In genomic region chr2:29012211-29012681, GRCh38 we compare ENCODE assay signal across 11 cellular contexts. TPM values are rescaled to one million over a fixed set of nuclear protein-coding genes. Genes with fewer than 3 reads are reported as not detected.
DNase-seq lines count a peak whose midpoint lies in the region; TF ChIP-seq lines count a peak whose summit lies in the region.
"Had no signal": no experiment of that assay in that cellular context is flagged by ENCODE, and none has a peak within 500 bp of the region (broad histone marks: within the 10 kb centered on the region; RNA-seq: fewer than 3 reads in every experiment).

No MANE protein-coding gene starts in this region.

- no peaks in the 10 kb centered on the region for H3K36me3 Mint-ChIP-seq in activated CD4-positive, alpha-beta T cell treated with anti-CD3 and anti-CD28 coated beads, Interleukin-2, amount 10 ng/mL, durations not matched to agents 24 days and 14 days (ENCODE audit: low read depth)
- H3K36me3 Mint-ChIP-seq in activated T-helper 1 cell treated with anti-CD3 and anti-CD28 coated beads, Interleukin-12 subunit alpha, Interleukin-12 subunit beta, Interleukin-2, Interleukin-4 antibody, amounts not matched to agents 30 ng/mL and 10 ng/mL and 1 ng/mL, durations not matched to agents 14 hours and 24 hours and 36 hours (ENCODE audit: low read depth), result peaks cover 2% of the 10 kb centered on the region

- H3K9me3 ChIP-seq in tibial nerve, result no peaks in the 10 kb centered on the region

- H3K27me3 Mint-ChIP-seq in activated CD4-positive, alpha-beta T cell treated with anti-CD3 and anti-CD28 coated beads, Interleukin-2, amount 10 ng/mL, durations not matched to agents 24 days and 14 days, result no peaks in the 10 kb centered on the region
- peaks cover 2% of the 10 kb centered on the region for H3K27me3 Mint-ChIP-seq in activated T-helper 1 cell treated with anti-CD3 and anti-CD28 coated beads, Interleukin-12 subunit alpha, Interleukin-12 subunit beta, Interleukin-2, Interleukin-4 antibody, amounts not matched to agents 30 ng/mL and 10 ng/mL and 1 ng/mL, durations not matched to agents 14 hours and 24 hours and 36 hours (ENCODE audit: insufficient read depth)

- DNase-seq in activated CD4-positive, alpha-beta T cell treated with anti-CD3 and anti-CD28 coated beads, Interleukin-2, amount 10 ng/mL, durations not matched to agents 24 days and 14 days, result peak; percentile 71
- no peak for DNase-seq in activated CD4-positive, alpha-beta T cell treated with anti-CD3 and anti-CD28 coated beads for 48 hours
- DNase-seq in activated effector memory CD4-positive, alpha-beta T cell treated with anti-CD3 and anti-CD28 coated beads, Interleukin-2, amount 50 U/mL, for 16 hours, result peak; percentile 66
- peak; percentile 25 for DNase-seq in left kidney (ENCODE audit: low read depth, low spot score)
- peak in 1 of 2 donors; percentile 23 for DNase-seq in tibial nerve (ENCODE audit: low spot score in 2 of 2)
- DNase-seq in activated T-helper 1 cell treated with anti-CD3 and anti-CD28 coated beads, Interleukin-12 subunit alpha, Interleukin-12 subunit beta, Interleukin-2, Interleukin-4 antibody, amounts not matched to agents 30 ng/mL and 10 ng/mL and 1 ng/mL, durations not matched to agents 14 hours and 24 hours and 36 hours (ENCODE audit: low spot score), result no peak
- DNase-seq in OCI-M2 (lab: John Stamatoyannopoulos, UW; ENCODE audit: unreplicated experiment), result no peak
- no peak for DNase-seq in NCI-H69 (lab: John Stamatoyannopoulos, UW)
- DNase-seq: cerebellar nuclear complex, mammary epithelial cell, SW 1271 had no signal

- H3K27ac ChIP-seq in tibial nerve, result peak overlapping the region in 3 of 4 donors; percentile 32 to 73 (median 50)

- no peak overlapping the region for H3K4me3 ChIP-seq in tibial nerve

- WGBS in tibial nerve, 2 donors, result 17 to 37% methylated on average over 7 to 9 of the region's 9 CpGs

- peaks cover 68% of the 10 kb centered on the region for H3K4me1 Mint-ChIP-seq in activated CD4-positive, alpha-beta T cell treated with anti-CD3 and anti-CD28 coated beads, Interleukin-2, amount 10 ng/mL, durations not matched to agents 24 days and 14 days
- H3K4me1 Mint-ChIP-seq in activated T-helper 1 cell treated with anti-CD3 and anti-CD28 coated beads, Interleukin-12 subunit alpha, Interleukin-12 subunit beta, Interleukin-2, Interleukin-4 antibody, amounts not matched to agents 30 ng/mL and 10 ng/mL and 1 ng/mL, durations not matched to agents 14 hours and 24 hours and 36 hours (ENCODE audit: low read depth), result peaks cover 71% of the 10 kb centered on the region

- no peaks in the 10 kb centered on the region for H3K36me3 ChIP-seq in tibial nerve

- H3K4me1 ChIP-seq in tibial nerve, result peaks cover 0 to 62% (median 36%) of the 10 kb centered on the region in 4 donors

- intact Hi-C loops in activated CD4-positive, alpha-beta T cell treated with anti-CD3 and anti-CD28 coated beads, Interleukin-2, amount 10 ng/mL, durations not matched to agents 24 days and 14 days (cut with micrococcal nuclease), result loop anchor here (10.0 kb wide), 3 partner anchors 117 to 303 kb away; partner anchors contain the start of gene WDR43
- intact Hi-C loops in activated T-helper 1 cell treated with anti-CD3 and anti-CD28 coated beads, Interleukin-12 subunit alpha, Interleukin-12 subunit beta, Interleukin-2, Interleukin-4 antibody, amounts not matched to agents 30 ng/mL and 10 ng/mL and 1 ng/mL, durations not matched to agents 14 hours and 24 hours and 36 hours (cut with micrococcal nuclease), result loop anchor here (5.0 to 10.0 kb wide), 5 partner anchors 190 to 445 kb away; partner anchors contain the start of gene PPP1CB

- peak overlapping the region; percentile 80 for H3K27ac Mint-ChIP-seq in activated CD4-positive, alpha-beta T cell treated with anti-CD3 and anti-CD28 coated beads, Interleukin-2, amount 10 ng/mL, durations not matched to agents 24 days and 14 days
- H3K27ac Mint-ChIP-seq in activated T-helper 1 cell treated with anti-CD3 and anti-CD28 coated beads, Interleukin-12 subunit alpha, Interleukin-12 subunit beta, Interleukin-2, Interleukin-4 antibody, amounts not matched to agents 30 ng/mL and 10 ng/mL and 1 ng/mL, durations not matched to agents 14 hours and 24 hours and 36 hours, result no peak overlapping the region

- no peak for TF ChIP-seq POLR2A in tibial nerve (IDR thresholded peaks at IDR 0.05)

- peak overlapping the region; percentile 68 for H3K4me3 Mint-ChIP-seq in activated CD4-positive, alpha-beta T cell treated with anti-CD3 and anti-CD28 coated beads, Interleukin-2, amount 10 ng/mL, durations not matched to agents 24 days and 14 days
- no peak overlapping the region for H3K4me3 Mint-ChIP-seq in activated T-helper 1 cell treated with anti-CD3 and anti-CD28 coated beads, Interleukin-12 subunit alpha, Interleukin-12 subunit beta, Interleukin-2, Interleukin-4 antibody, amounts not matched to agents 30 ng/mL and 10 ng/mL and 1 ng/mL, durations not matched to agents 14 hours and 24 hours and 36 hours

- TF ChIP-seq EP300 in tibial nerve (IDR thresholded peaks at IDR 0.05), result no peak

- TF ChIP-seq CTCF in tibial nerve (IDR thresholded peaks at IDR 0.05), result no peak

- H3K27me3 ChIP-seq in tibial nerve, result no peaks in the 10 kb centered on the region

- no peaks in the 10 kb centered on the region for H3K9me3 Mint-ChIP-seq in activated CD4-positive, alpha-beta T cell treated with anti-CD3 and anti-CD28 coated beads, Interleukin-2, amount 10 ng/mL, durations not matched to agents 24 days and 14 days
- H3K9me3 Mint-ChIP-seq in activated T-helper 1 cell treated with anti-CD3 and anti-CD28 coated beads, Interleukin-12 subunit alpha, Interleukin-12 subunit beta, Interleukin-2, Interleukin-4 antibody, amounts not matched to agents 30 ng/mL and 10 ng/mL and 1 ng/mL, durations not matched to agents 14 hours and 24 hours and 36 hours, result no peaks in the 10 kb centered on the region

RNA-seq across cellular contexts. Expression of gene TOGARAM2, which starts 31.1 kb away (rescaled TPM):
- total RNA-seq in activated CD4-positive, alpha-beta T cell treated with anti-CD3 and anti-CD28 coated beads, Interleukin-2, amount 10 ng/mL, durations not matched to agents 24 days and 14 days, result 4.8 and 6.7 TPM in 2 replicates
- total RNA-seq in tibial nerve, result 10 to 100 TPM in 3 of 4 donors, 1 to 10 TPM in 1; 6.0 to 35.0 (median 19.5) TPM
- 5.8 and 6.0 TPM in 2 replicates for total RNA-seq in activated T-helper 1 cell treated with anti-CD3 and anti-CD28 coated beads, Interleukin-12 subunit alpha, Interleukin-12 subunit beta, Interleukin-2, Interleukin-4 antibody, amounts not matched to agents 30 ng/mL and 10 ng/mL and 1 ng/mL, durations not matched to agents 14 hours and 24 hours and 36 hours
- total RNA-seq: mammary epithelial cell had no signal

Comparison
In these comparisons a context has a peak if more than half of its experiments do, and no peak if none do; other contexts are left out.
1. DNase-seq: peak in activated CD4-positive, alpha-beta T cell treated with anti-CD3 and anti-CD28 coated beads, Interleukin-2, amount 10 ng/mL, durations not matched to agents 24 days and 14 days (single experiment), activated effector memory CD4-positive, alpha-beta T cell treated with anti-CD3 and anti-CD28 coated beads, Interleukin-2, amount 50 U/mL, for 16 hours (single experiment) and left kidney (single experiment); none in activated CD4-positive, alpha-beta T cell treated with anti-CD3 and anti-CD28 coated beads for 48 hours (single experiment), activated T-helper 1 cell treated with anti-CD3 and anti-CD28 coated beads, Interleukin-12 subunit alpha, Interleukin-12 subunit beta, Interleukin-2, Interleukin-4 antibody, amounts not matched to agents 30 ng/mL and 10 ng/mL and 1 ng/mL, durations not matched to agents 14 hours and 24 hours and 36 hours (single experiment), OCI-M2 (single experiment) and NCI-H69 (single experiment).